ENCODE assay signal across 17 cellular contexts in the genomic region with DNA sequence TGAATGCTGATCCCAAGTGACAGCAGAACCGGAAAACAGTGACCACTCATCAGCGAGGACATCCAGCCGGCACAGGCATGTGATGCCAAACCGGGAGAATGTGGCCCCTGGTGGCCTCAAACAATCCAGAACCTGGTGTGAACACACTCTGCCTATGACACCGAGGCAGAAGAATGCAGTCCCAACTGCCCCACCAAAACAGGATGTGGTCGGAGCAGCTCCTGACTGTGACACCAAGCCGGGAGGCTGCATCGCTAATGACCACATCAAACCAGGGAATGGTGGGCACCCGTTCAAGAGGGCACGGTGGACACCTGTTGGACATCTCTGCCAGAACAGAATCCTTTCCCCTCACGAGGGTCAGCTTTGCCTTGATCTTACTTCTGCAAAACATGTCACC. TPM values are rescaled to one million over a fixed set of nuclear protein-coding genes. Genes with fewer than 3 reads are reported as not detected.
DNase-seq lines count a peak whose midpoint lies in the region; ATAC-seq and TF ChIP-seq lines count a peak whose summit lies in the region.
"Had no signal": no experiment of that assay in that cellular context is flagged by ENCODE, and none has a peak within 500 bp of the region (broad histone marks: within the 10 kb centered on the region; RNA-seq: fewer than 3 reads in every experiment).

No MANE protein-coding gene starts in this region.

- H3K14ac ChIP-seq in neuronal stem cell (ENCODE audit: low read length), result peak overlapping the region; percentile 25

- no CpG with 5 or more reads among the region's 11 CpGs for WGBS in neuronal stem cell (ENCODE audit: extremely low coverage in 2 of 2, insufficient read length in 2 of 2, insufficient replicate concordance in 1 of 2), 2 donors

- no peak overlapping the region for H2AFZ ChIP-seq in DND-41 (ENCODE audit: low read depth, low read length)
- H2AFZ ChIP-seq in neuronal stem cell (ENCODE audit: low read length), result no peak overlapping the region

- no peak overlapping the region for H3K4ac ChIP-seq in neuronal stem cell (ENCODE audit: low read length)

- peak overlapping the region; percentile 33 for H3K18ac ChIP-seq in neuronal stem cell (ENCODE audit: low read length)

- no peak overlapping the region for H3K9ac ChIP-seq in DND-41 (ENCODE audit: low read depth, low read length)
- H3K9ac ChIP-seq in neuronal stem cell (ENCODE audit: low read depth, low read length, poor library complexity), result no peak overlapping the region

- intact Hi-C loops in CD8-positive, alpha-beta T cell (cut with DNase I, micrococcal nuclease), result no loop called here
- intact Hi-C loops in activated T-helper 2 cell treated with anti-CD3 and anti-CD28 coated beads, Interferon-gamma antibody, Interleukin-2, Interleukin-4, amounts not matched to agents 10 μg/mL and 5 μg/mL and 100 μg/mL, durations not matched to agents 14 hours and 24 hours and 36 hours (cut with micrococcal nuclease), result no loop called here

- H3K27me3 ChIP-seq in DND-41 (ENCODE audit: insufficient read depth, low read length, poor library complexity) (peaks cover 28% of the 10 kb centered on the region), MG63 (no peaks in the 10 kb centered on the region), neuronal stem cell (ENCODE audit: control insufficient read depth in 3 of 3, insufficient read depth in 3 of 3, low read depth in 1 of 3, low read length in 3 of 3) (peaks cover 0 to 93% (median 0%) of the 10 kb centered on the region in 3 experiments)
- no peaks in the 10 kb centered on the region for H3K27me3 ChIP-seq in CD8-positive, alpha-beta T cell (ENCODE audit: insufficient read depth, low read length)

- H3K4me3 ChIP-seq in DND-41 (ENCODE audit: low read depth in 1 of 2, low read length in 2 of 2) (no peak overlapping the region), MG63 (no peak overlapping the region), neuronal stem cell (ENCODE audit: low read length in 2 of 2) (no peak overlapping the region)
- no peak overlapping the region for H3K4me3 ChIP-seq in CD8-positive, alpha-beta T cell (ENCODE audit: low read depth, low read length)
- H3K4me3 ChIP-seq: left lung had no signal

- H3K27ac ChIP-seq in DND-41 (ENCODE audit: low read length), result no peak overlapping the region
- no peak overlapping the region for H3K27ac ChIP-seq in neuronal stem cell (replicated peaks; ENCODE audit: low read length)
- H3K27ac ChIP-seq in CD8-positive, alpha-beta T cell (ENCODE audit: low read depth, low read length), result no peak overlapping the region
- H3K27ac ChIP-seq: left lung had no signal

- H3K23ac ChIP-seq in neuronal stem cell (ENCODE audit: low read depth, low read length, poor library complexity), result peak overlapping the region; percentile 35

- H3K36me3 Mint-ChIP-seq in CD8-positive, alpha-beta T cell, result no peaks in the 10 kb centered on the region
- no peaks in the 10 kb centered on the region for H3K36me3 Mint-ChIP-seq in activated T-helper 2 cell treated with anti-CD3 and anti-CD28 coated beads, Interferon-gamma antibody, Interleukin-2, Interleukin-4, amounts not matched to agents 10 μg/mL and 5 μg/mL and 100 μg/mL, durations not matched to agents 14 hours and 24 hours and 36 hours (ENCODE audit: low read depth)
- H3K36me3 Mint-ChIP-seq: activated naive CD8-positive, alpha-beta T cell treated with anti-CD3 and anti-CD28 coated beads for 36 hours; CD8-positive, alpha-beta memory T cell had no signal

- no peaks in the 10 kb centered on the region for H3K79me2 ChIP-seq in DND-41 (ENCODE audit: insufficient read depth, low read length)

- no peak overlapping the region for H2BK12ac ChIP-seq in neuronal stem cell (ENCODE audit: low read length)

- no peaks in the 10 kb centered on the region for H3K9me3 Mint-ChIP-seq in CD8-positive, alpha-beta T cell
- no peaks in the 10 kb centered on the region for H3K9me3 Mint-ChIP-seq in activated T-helper 2 cell treated with anti-CD3 and anti-CD28 coated beads, Interferon-gamma antibody, Interleukin-2, Interleukin-4, amounts not matched to agents 10 μg/mL and 5 μg/mL and 100 μg/mL, durations not matched to agents 14 hours and 24 hours and 36 hours
- H3K9me3 Mint-ChIP-seq: activated naive CD8-positive, alpha-beta T cell treated with anti-CD3 and anti-CD28 coated beads for 36 hours; CD8-positive, alpha-beta memory T cell; dendritic cell treated with granulocyte-macrophage colony-stimulating factor and Interleukin-4, amounts not matched to agents 40 ng/mL and 50 ng/mL, for 4 days had no signal

- ATAC-seq in DND-41 (ENCODE audit: insufficient read depth, low read depth) (peak; percentile 65), omental fat pad (ENCODE audit: low FRiP score) (no peak)
- no peak for ATAC-seq in CD8-positive, alpha-beta T cell
- ATAC-seq: left lung had no signal

- H3K79me1 ChIP-seq in neuronal stem cell (ENCODE audit: low read depth, low read length), result no peaks in the 10 kb centered on the region

- TF ChIP-seq CTCF in DND-41 (IDR thresholded peaks at IDR 0.05; ENCODE audit: borderline replicate concordance, extremely low read depth, low read length, poor library complexity, severe bottlenecking) (no peak), omental fat pad (IDR thresholded peaks at IDR 0.05) (no peak)
- TF ChIP-seq CTCF in CD8-positive, alpha-beta T cell (IDR thresholded peaks at IDR 0.05), result no peak

- peaks cover 3% of the 10 kb centered on the region; the same call in 1 of the 2 replicates for H4K20me1 ChIP-seq in DND-41 (ENCODE audit: insufficient read depth, low read length)

- H3K9me3 ChIP-seq in DND-41 (ENCODE audit: insufficient read depth, low read length, severe bottlenecking), result no peaks in the 10 kb centered on the region
- H3K9me3 ChIP-seq in MG63, result no peaks in the 10 kb centered on the region
- no peaks in the 10 kb centered on the region for H3K9me3 ChIP-seq in neuronal stem cell (replicated peaks in 1 of 2; ENCODE audit: control insufficient read depth in 2 of 2, insufficient read depth in 1 of 2, low read depth in 1 of 2, low read length in 2 of 2)
- H3K9me3 ChIP-seq in CD8-positive, alpha-beta T cell (ENCODE audit: low read length), result no peaks in the 10 kb centered on the region
- H3K9me3 ChIP-seq: left lung had no signal

- H4K91ac ChIP-seq in neuronal stem cell (ENCODE audit: low read depth, low read length, poor library complexity), result no peak overlapping the region

- H3K4me2 ChIP-seq in DND-41 (ENCODE audit: insufficient read depth, low read length) (no peak overlapping the region), neuronal stem cell (ENCODE audit: insufficient read depth, low read length, poor library complexity, severe bottlenecking) (no peak overlapping the region)

- H3K4me1 Mint-ChIP-seq in CD8-positive, alpha-beta T cell (ENCODE audit: low read depth), result no peaks in the 10 kb centered on the region
- H3K4me1 Mint-ChIP-seq in activated T-helper 2 cell treated with anti-CD3 and anti-CD28 coated beads, Interferon-gamma antibody, Interleukin-2, Interleukin-4, amounts not matched to agents 10 μg/mL and 5 μg/mL and 100 μg/mL, durations not matched to agents 14 hours and 24 hours and 36 hours (ENCODE audit: low read depth), result no peaks in the 10 kb centered on the region
- H3K4me1 Mint-ChIP-seq: activated naive CD8-positive, alpha-beta T cell treated with anti-CD3 and anti-CD28 coated beads for 36 hours had no signal

- no peak overlapping the region for H2BK5ac ChIP-seq in neuronal stem cell (ENCODE audit: low read length)

- H3K4me1 ChIP-seq in DND-41 (ENCODE audit: insufficient read depth, low read length) (no peaks in the 10 kb centered on the region), neuronal stem cell (ENCODE audit: control insufficient read depth in 2 of 2, insufficient read depth in 1 of 2, low read depth in 1 of 2, low read length in 2 of 2) (peaks cover 0 to 15% of the 10 kb centered on the region in 2 donors)
- H3K4me1 ChIP-seq in CD8-positive, alpha-beta T cell (ENCODE audit: insufficient read depth, low read length), result no peaks in the 10 kb centered on the region
- H3K4me1 ChIP-seq: left lung had no signal

- H3K27ac Mint-ChIP-seq in CD8-positive, alpha-beta T cell, result no peak overlapping the region
- no peak overlapping the region for H3K27ac Mint-ChIP-seq in activated T-helper 2 cell treated with anti-CD3 and anti-CD28 coated beads, Interferon-gamma antibody, Interleukin-2, Interleukin-4, amounts not matched to agents 10 μg/mL and 5 μg/mL and 100 μg/mL, durations not matched to agents 14 hours and 24 hours and 36 hours
- H3K27ac Mint-ChIP-seq: activated naive CD8-positive, alpha-beta T cell treated with anti-CD3 and anti-CD28 coated beads for 36 hours; dendritic cell treated with granulocyte-macrophage colony-stimulating factor and Interleukin-4, amounts not matched to agents 40 ng/mL and 50 ng/mL, for 4 days had no signal

- H3K36me3 ChIP-seq in DND-41 (ENCODE audit: insufficient read depth, low read length), result no peaks in the 10 kb centered on the region
- H3K36me3 ChIP-seq in MG63, result no peaks in the 10 kb centered on the region
- no peaks in the 10 kb centered on the region for H3K36me3 ChIP-seq in neuronal stem cell (replicated peaks in 1 of 2; ENCODE audit: control insufficient read depth in 2 of 2, insufficient read depth in 2 of 2, low read length in 2 of 2)
- no peaks in the 10 kb centered on the region for H3K36me3 ChIP-seq in CD8-positive, alpha-beta T cell (ENCODE audit: insufficient read depth, low read length)
- H3K36me3 ChIP-seq: left lung had no signal

- H2BK120ac ChIP-seq in neuronal stem cell (ENCODE audit: low read depth, low read length), result no peak overlapping the region

- H4K8ac ChIP-seq in neuronal stem cell (ENCODE audit: low read depth, low read length), result no peak overlapping the region

- no peak overlapping the region for H3K4me3 Mint-ChIP-seq in CD8-positive, alpha-beta T cell
- H3K4me3 Mint-ChIP-seq in activated T-helper 2 cell treated with anti-CD3 and anti-CD28 coated beads, Interferon-gamma antibody, Interleukin-2, Interleukin-4, amounts not matched to agents 10 μg/mL and 5 μg/mL and 100 μg/mL, durations not matched to agents 14 hours and 24 hours and 36 hours (ENCODE audit: low read depth), result no peak overlapping the region
- H3K4me3 Mint-ChIP-seq: activated naive CD8-positive, alpha-beta T cell treated with anti-CD3 and anti-CD28 coated beads for 36 hours; dendritic cell treated with granulocyte-macrophage colony-stimulating factor and Interleukin-4, amounts not matched to agents 40 ng/mL and 50 ng/mL, for 4 days had no signal

- no peaks in the 10 kb centered on the region for H3K27me3 Mint-ChIP-seq in CD8-positive, alpha-beta T cell (ENCODE audit: low read depth)
- peaks cover 4% of the 10 kb centered on the region for H3K27me3 Mint-ChIP-seq in activated T-helper 2 cell treated with anti-CD3 and anti-CD28 coated beads, Interferon-gamma antibody, Interleukin-2, Interleukin-4, amounts not matched to agents 10 μg/mL and 5 μg/mL and 100 μg/mL, durations not matched to agents 14 hours and 24 hours and 36 hours (ENCODE audit: low read depth)

- DNase-seq in DND-41 (peak; percentile 23), MG63 (peak; percentile 44), dermis microvascular lymphatic vessel endothelial cell (ENCODE audit: low read depth in 2 of 2) (peak; percentile 68 to 88), neuronal stem cell (ENCODE audit: low spot score) (no peak), NCI-H1694 treated with DMSO at 0.1 percent for 48 hours (lab: John Stamatoyannopoulos, UW) (no peak), omental fat pad (ENCODE audit: low spot score) (no peak)
- no peak for DNase-seq in CD8-positive, alpha-beta T cell
- DNase-seq in activated T-helper 2 cell treated with anti-CD3 and anti-CD28 coated beads, Interferon-gamma antibody, Interleukin-2, Interleukin-4, amounts not matched to agents 10 μg/mL and 5 μg/mL and 100 μg/mL, durations not matched to agents 14 hours and 24 hours and 36 hours (ENCODE audit: low spot score), result no peak
- DNase-seq: activated naive CD8-positive, alpha-beta T cell treated with anti-CD3 and anti-CD28 coated beads for 36 hours; CD8-positive, alpha-beta memory T cell; left lung; nucleus accumbens; stimulated activated CD4-positive, alpha-beta T cell treated with anti-CD3 and anti-CD28 coated beads, Interleukin-2, amount 100 ng/mL, for 48 hours; stimulated activated naive CD4-positive, alpha-beta T cell; T1000 had no signal

- POLR2A ChIA-PET in CD8-positive, alpha-beta T cell (lab: Charles Lee), result no interaction called here

- no peak overlapping the region for H2AK5ac ChIP-seq in neuronal stem cell (ENCODE audit: low read depth, low read length)

- CTCF ChIA-PET in CD8-positive, alpha-beta T cell (lab: Charles Lee), result interaction anchor here (0.6 to 1.2 kb wide), 2 partner anchors 18 to 22 kb away, joined by 3 read pairs; no protein-coding TSS in a partner anchor

- peak overlapping the region; percentile 59 for H2BK15ac ChIP-seq in neuronal stem cell (ENCODE audit: low read length)

RNA-seq across cellular contexts. Expression of a gene that starts 15.4 kb away (rescaled TPM):
- not detected in 2 replicates for total RNA-seq in MG63 (2014; rRNA removed; shearing (Covaris generic); ENCODE audit: low replicate concordance)
- total RNA-seq in dermis microvascular lymphatic vessel endothelial cell (6.2 and 10.1 TPM in 2 replicates), omental fat pad (under 1 TPM in 3 of 4 donors, not detected in 1; 0.06 to 0.79 (median 0.09) TPM)
- polyA plus RNA-seq in neuronal stem cell (2013, experiment 1 of 2), result 1.3 TPM
- 1.5 TPM for polyA plus RNA-seq in neuronal stem cell (2013, experiment 2 of 2)
- total RNA-seq in CD8-positive, alpha-beta T cell, result under 1 TPM in 1 of 2 experiments, not detected in 1; 0.03 TPM
- not detected in 2 replicates for total RNA-seq in activated T-helper 2 cell treated with anti-CD3 and anti-CD28 coated beads, Interferon-gamma antibody, Interleukin-2, Interleukin-4, amounts not matched to agents 10 μg/mL and 5 μg/mL and 100 μg/mL, durations not matched to agents 14 hours and 24 hours and 36 hours
- total RNA-seq: OCI-LY7 had no signal
- polyA plus RNA-seq: CD8-positive, alpha-beta memory T cell had no signal

Comparison
In these comparisons a context has a peak if more than half of its experiments do, and no peak if none do; other contexts are left out.
1. DNase-seq: peak in DND-41 (single experiment), MG63 (single experiment) and dermis microvascular lymphatic vessel endothelial cell (2 of 2); none in neuronal stem cell (single experiment), CD8-positive, alpha-beta T cell (0 of 7), NCI-H1694 treated with DMSO at 0.1 percent for 48 hours (single experiment), activated T-helper 2 cell treated with anti-CD3 and anti-CD28 coated beads, Interferon-gamma antibody, Interleukin-2, Interleukin-4, amounts not matched to agents 10 μg/mL and 5 μg/mL and 100 μg/mL, durations not matched to agents 14 hours and 24 hours and 36 hours (single experiment) and omental fat pad (single experiment).